Comparison of ENCODE assay signal across 8 cellular contexts in genomic region chr17:51641999-51642398, GRCh38.
"Had no signal": no experiment of that assay in that cellular context is flagged by ENCODE, and none has a peak within 500 bp of the region (broad histone marks: within the 10 kb centered on the region; RNA-seq: fewer than 3 reads in every experiment).

No MANE protein-coding gene starts in this region.

- H3K4me2 ChIP-seq: KMS-11 had no signal

- H3K4me1 Mint-ChIP-seq: IgD-negative memory B cell had no signal

- H3K36me3 Mint-ChIP-seq: IgD-negative memory B cell had no signal

- ATAC-seq: HepG2, K562 had no signal

- H3K4me3 Mint-ChIP-seq: IgD-negative memory B cell had no signal

- H3K4me3 ChIP-seq: K562 had no signal

- H3K27ac ChIP-seq: HL-60, KMS-11 had no signal

- H3K27ac Mint-ChIP-seq: IgD-negative memory B cell had no signal

- DNase-seq: IMR-90, KBM-7, KG1 had no signal
